ENCODE assay signal across 9 cellular contexts in genomic region chr11:86741489-86742435, GRCh38. TPM values are rescaled to one million over a fixed set of nuclear protein-coding genes. Genes with fewer than 3 reads are reported as not detected.
A peak's percentile ranks its signal among the peaks of the same experiment; 100 is the strongest.
DNase-seq lines count a peak whose midpoint lies in the region; ATAC-seq and TF ChIP-seq lines count a peak whose summit lies in the region.
"Had no signal": no experiment of that assay in that cellular context is flagged by ENCODE, and none has a peak within 500 bp of the region (broad histone marks: within the 10 kb centered on the region; RNA-seq: fewer than 3 reads in every experiment).

No MANE protein-coding gene starts in this region.

- H3K4me3 Mint-ChIP-seq in osteocyte (ENCODE audit: unreplicated experiment): no peak overlapping the region
- H3K4me3 Mint-ChIP-seq in CD14-positive monocyte: no peak overlapping the region
- H3K4me3 Mint-ChIP-seq: activated naive CD4-positive, alpha-beta T cell treated with anti-CD3 and anti-CD28 coated beads, Interleukin-2, amount 50 U/mL, for 24 hours had no signal

- TF ChIP-seq CTCF in osteocyte (IDR thresholded peaks at IDR 0.05) (no peak), CD14-positive monocyte (IDR thresholded peaks at IDR 0.05) (no peak)

- intact Hi-C loops in CD14-positive monocyte (cut with micrococcal nuclease): no loop called here

- peaks cover 95% of the 10 kb centered on the region for H3K4me1 Mint-ChIP-seq in osteocyte (ENCODE audit: unreplicated experiment)
- peaks cover 21% of the 10 kb centered on the region for H3K4me1 Mint-ChIP-seq in CD14-positive monocyte
- H3K4me1 Mint-ChIP-seq: activated naive CD4-positive, alpha-beta T cell treated with anti-CD3 and anti-CD28 coated beads, Interleukin-2, amount 50 U/mL, for 24 hours had no signal

- ATAC-seq in esophagus mucosa (peak; percentile 78), HG03342 (IDR thresholded peaks at IDR 0.05; ENCODE audit: unreplicated experiment) (no peak)

- no peaks in the 10 kb centered on the region for H3K27me3 Mint-ChIP-seq in osteocyte (ENCODE audit: unreplicated experiment)
- peaks cover under 1 to 2% (median 1%) of the 10 kb centered on the region in 3 donors for H3K27me3 Mint-ChIP-seq in CD14-positive monocyte (ENCODE audit: low read depth in 3 of 3)
- H3K27me3 Mint-ChIP-seq: activated naive CD4-positive, alpha-beta T cell treated with anti-CD3 and anti-CD28 coated beads, Interleukin-2, amount 50 U/mL, for 24 hours had no signal

- DNase-seq in DMS153 (lab: John Stamatoyannopoulos, UW) (peak; percentile 64), RPMI7951 (ENCODE audit: low read depth) (peak; percentile 79), osteocyte (ENCODE audit: extremely low spot score, unreplicated experiment) (no peak), CD14-positive monocyte (ENCODE audit: low spot score) (no peak)
- DNase-seq in NK-92 treated with Interleukin-12 subunit alpha and Interleukin-12 subunit beta, amount 100 ng/mL, for 24 hours (lab: John Stamatoyannopoulos, UW): no peak
- no peak for DNase-seq in activated naive CD4-positive, alpha-beta T cell (lab: John Stamatoyannopoulos, UW)

- H3K9me3 Mint-ChIP-seq in osteocyte (ENCODE audit: unreplicated experiment) (no peaks in the 10 kb centered on the region), CD14-positive monocyte (peaks cover 0 to 2% (median 0%) of the 10 kb centered on the region in 7 donors)
- H3K9me3 Mint-ChIP-seq: activated naive CD4-positive, alpha-beta T cell treated with anti-CD3 and anti-CD28 coated beads, Interleukin-2, amount 50 U/mL, for 24 hours had no signal

- H3K36me3 Mint-ChIP-seq in osteocyte (ENCODE audit: unreplicated experiment) (no peaks in the 10 kb centered on the region), CD14-positive monocyte (no peaks in the 10 kb centered on the region)
- H3K36me3 Mint-ChIP-seq: activated naive CD4-positive, alpha-beta T cell treated with anti-CD3 and anti-CD28 coated beads, Interleukin-2, amount 50 U/mL, for 24 hours had no signal

- H3K27ac Mint-ChIP-seq in osteocyte (ENCODE audit: unreplicated experiment) (peak overlapping the region; percentile 100), CD14-positive monocyte (peak overlapping the region in 2 of 7 donors; percentile 35 to 90)
- H3K27ac Mint-ChIP-seq: activated naive CD4-positive, alpha-beta T cell treated with anti-CD3 and anti-CD28 coated beads, Interleukin-2, amount 50 U/mL, for 24 hours had no signal

RNA-seq across cellular contexts. Expression of gene PRSS23, which starts 58.6 kb away (rescaled TPM):
- total RNA-seq in RPMI7951 (2014; rRNA removed; shearing (Covaris generic)): 133 and 144 TPM in 2 replicates
- total RNA-seq in esophagus mucosa (11.6 TPM), osteocyte (545 and 556 TPM in 2 replicates)
- polyA plus RNA-seq in CD14-positive monocyte: under 1 TPM; 0.08 to 0.19 TPM

Comparison
In these comparisons a context has a peak if more than half of its experiments do, and no peak if none do; other contexts are left out.
1. DNase-seq: peak in DMS153 (single experiment) and RPMI7951 (single experiment); none in osteocyte (single experiment), NK-92 treated with Interleukin-12 subunit alpha and Interleukin-12 subunit beta, amount 100 ng/mL, for 24 hours (single experiment), CD14-positive monocyte (single experiment) and activated naive CD4-positive, alpha-beta T cell (0 of 4).
2. RNA of gene PRSS23, which starts 58.6 kb away (total RNA-seq): 545 to 556 TPM in osteocyte and 133 to 144 TPM in RPMI7951; 11.6 TPM in esophagus mucosa (single experiment); every median in the first group is over 10 times any median in the second.